In genomic region chr4:146098978-146099377, GRCh38 we compare ENCODE assay signal across 12 cellular contexts.
DNase-seq lines count a peak whose midpoint lies in the region; ATAC-seq and FAIRE-seq lines count a peak whose summit lies in the region.
"Had no signal": no experiment of that assay in that cellular context is flagged by ENCODE, and none has a peak within 500 bp of the region (broad histone marks: within the 10 kb centered on the region; RNA-seq: fewer than 3 reads in every experiment).

No MANE protein-coding gene starts in this region.

- ATAC-seq in GM19467 (IDR thresholded peaks at IDR 0.05; ENCODE audit: unreplicated experiment) = peak; percentile 53
- ATAC-seq in HG02884 (IDR thresholded peaks at IDR 0.05; ENCODE audit: unreplicated experiment) = peak; percentile 52
- peak; percentile 55 for ATAC-seq in HG03558 (IDR thresholded peaks at IDR 0.05; ENCODE audit: extremely low read depth, unreplicated experiment)
- ATAC-seq: SK-N-SH treated with all-trans-retinoic acid at 6 μM for 48 hours had no signal

- no peak for DNase-seq in GM18507 (ENCODE audit: extremely low spot score, insufficient read length, low read depth)
- DNase-seq in NCI-H1436 (lab: John Stamatoyannopoulos, UW) = no peak
- no peak for DNase-seq in NCI-H2171 treated with DMSO at 0.1 percent for 48 hours (lab: John Stamatoyannopoulos, UW)
- no peak for DNase-seq in 8988T
- no peak for DNase-seq in NAMALWA (ENCODE audit: low spot score)
- DNase-seq: AML-193, mesendoderm, MG63 had no signal

- peak; percentile 91 for FAIRE-seq in GM18507 (lab: Jason Lieb, UNC)
